In genomic region chr17:62720126-62720850, GRCh38 we compare ENCODE assay signal across 11 cellular contexts.
DNase-seq lines count a peak whose midpoint lies in the region; ATAC-seq, FAIRE-seq and TF ChIP-seq lines count a peak whose summit lies in the region.
"Had no signal": no experiment of that assay in that cellular context is flagged by ENCODE, and none has a peak within 500 bp of the region (broad histone marks: within the 10 kb centered on the region; RNA-seq: fewer than 3 reads in every experiment).

No MANE protein-coding gene starts in this region.

- no peak overlapping the region for H3K4me3 ChIP-seq in AG09309 (ENCODE audit: control insufficient read depth, low read depth, low read length)

- no peak for TF ChIP-seq POLR2A in GM12891 (IDR thresholded peaks at IDR 0.05; ENCODE audit: low read depth, low read length)

- TF ChIP-seq CTCF in AG09309 (IDR thresholded peaks at IDR 0.05; ENCODE audit: control insufficient read depth, insufficient read depth, low read depth, low read length, missing control alignments) = peak; percentile 33

- in situ Hi-C loops in G401 (cut with HindIII; ENCODE audit: low sequenced_read_pairs) = no loop called here

- DNase-seq in AG09309 (ENCODE audit: low read depth) (no peak), GM12891 (ENCODE audit: insufficient read length, low spot score) (no peak), RCC 7860 (ENCODE audit: low spot score) (peak; percentile 74), islet precursor cell (peak; percentile 88), G401 (ENCODE audit: low spot score) (no peak), DMS79 (lab: John Stamatoyannopoulos, UW) (no peak), NCI-H2171 (lab: John Stamatoyannopoulos, UW) (no peak)
- DNase-seq: NCI-H1417 had no signal

- no peak for ATAC-seq in HG03139 (IDR thresholded peaks at IDR 0.05; ENCODE audit: unreplicated experiment)

- FAIRE-seq in GM12891 (lab: Jason Lieb, UNC) (peak; percentile 80), RCC 7860 (lab: Jason Lieb, UNC) (peak; percentile 40)
- FAIRE-seq: islet of Langerhans, TTC549 had no signal

TF ChIP-seq in GM12891, 5 proteins besides CTCF, POLR2A, EP300 and RAD21:
- TF ChIP-seq POLR2AphosphoS5 (IDR thresholded peaks at IDR 0.05; ENCODE audit: low read depth, low read length) = no peak
- no peak for TF ChIP-seq PAX5 (IDR thresholded peaks at IDR 0.05; ENCODE audit: insufficient read depth, low read length, severe bottlenecking)
- no peak for TF ChIP-seq POU2F2 (IDR thresholded peaks at IDR 0.05; ENCODE audit: low read depth, low read length)
- no peak for TF ChIP-seq TAF1 (IDR thresholded peaks at IDR 0.05; ENCODE audit: low read depth, low read length)
- TF ChIP-seq SPI1 (IDR thresholded peaks at IDR 0.05; ENCODE audit: low read depth, low read length) = peak; percentile 47; the same call in 1 of the 2 replicates
TF ChIP-seq in GM12891: peak in this region for 1.

Comparison
In these comparisons a context has a peak if more than half of its experiments do, and no peak if none do; other contexts are left out.
1. DNase-seq: peak in RCC 7860 (single experiment) and islet precursor cell (single experiment); none in AG09309 (single experiment), GM12891 (single experiment), G401 (single experiment), DMS79 (single experiment) and NCI-H2171 (single experiment).